In genomic region chr1:230658103-230658502, GRCh38 we compare ENCODE assay signal across 12 cellular contexts. TPM values are rescaled to one million over a fixed set of nuclear protein-coding genes. Genes with fewer than 3 reads are reported as not detected.
"Had no signal": no experiment of that assay in that cellular context is flagged by ENCODE, and none has a peak within 500 bp of the region (broad histone marks: within the 10 kb centered on the region; RNA-seq: fewer than 3 reads in every experiment).

No MANE protein-coding gene starts in this region.

RNA-seq across cellular contexts. Expression of gene AGT, which starts 55.8 kb away (rescaled TPM):
- total RNA-seq: activated B cell treated with CpG ODN at 0.5 μM for 24 hours; activated CD4-positive, alpha-beta memory T cell treated with anti-CD3 and anti-CD28 coated beads for 36 hours; activated CD4-positive, alpha-beta T cell treated with anti-CD3 and anti-CD28 coated beads, Interleukin-2, amount 10 ng/mL, durations not matched to agents 24 days and 14 days; activated CD8-positive, alpha-beta memory T cell treated with anti-CD3 and anti-CD28 coated beads for 36 hours; activated CD8-positive, alpha-beta T cell treated with anti-CD3 and anti-CD28 coated beads for 36 hours; activated naive CD8-positive, alpha-beta T cell treated with anti-CD3 and anti-CD28 coated beads, Interleukin-2, amount 10 ng/mL, durations not matched to agents 7 days and 5 days; activated T-cell treated with anti-CD3 and anti-CD28 coated beads, Interleukin-2, amount 50 U/mL, for 72 hours; activated T-helper 1 cell treated with anti-CD3 and anti-CD28 coated beads, Interleukin-12 subunit alpha, Interleukin-12 subunit beta, Interleukin-2, Interleukin-4 antibody, amounts not matched to agents 30 ng/mL and 10 ng/mL and 1 ng/mL, durations not matched to agents 14 hours and 24 hours and 36 hours; activated T-helper 2 cell treated with anti-CD3 and anti-CD28 coated beads, Interferon-gamma antibody, Interleukin-2, Interleukin-4, amounts not matched to agents 10 μg/mL and 5 μg/mL and 100 μg/mL, durations not matched to agents 14 hours and 24 hours and 36 hours; T-helper 1 cell treated with Interleukin-12 subunit alpha and Interleukin-12 subunit beta and Interleukin-4 antibody, amounts not matched to agents 30 ng/mL and 1 ng/mL, for 36 hours; T-helper 17 cell; T-helper 2 cell treated with Interferon-gamma antibody and Interleukin-4, amounts not matched to agents 100 ng/mL and 5 ng/mL, for 36 hours had no signal
